In the genomic region with DNA sequence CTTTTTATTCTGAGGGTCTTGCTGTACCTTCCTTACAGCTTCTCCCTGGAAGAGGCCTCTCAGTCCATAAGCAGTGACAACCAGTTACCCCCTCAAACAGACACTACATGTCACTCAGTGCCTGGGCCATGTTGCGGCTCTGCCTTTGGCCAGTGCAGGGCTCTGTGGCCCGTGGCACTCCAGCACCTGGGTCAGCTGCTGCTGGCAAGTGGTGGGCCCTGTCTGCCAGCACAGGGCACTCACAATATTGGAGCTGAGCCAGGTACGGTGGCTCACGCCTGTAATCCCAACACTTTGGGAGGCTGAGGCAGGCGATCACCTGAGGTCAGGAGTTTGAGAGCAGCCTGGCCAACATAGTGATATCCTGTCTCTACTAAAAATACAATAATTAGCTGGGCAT, we compare ENCODE assay signal across 18 cellular contexts. TPM values are rescaled to one million over a fixed set of nuclear protein-coding genes. Genes with fewer than 3 reads are reported as not detected.
DNase-seq lines count a peak whose midpoint lies in the region; ATAC-seq, FAIRE-seq and TF ChIP-seq lines count a peak whose summit lies in the region.
"Had no signal": no experiment of that assay in that cellular context is flagged by ENCODE, and none has a peak within 500 bp of the region (broad histone marks: within the 10 kb centered on the region; RNA-seq: fewer than 3 reads in every experiment).

No MANE protein-coding gene starts in this region.

- H3K27me3 ChIP-seq in BLaER1 treated with 17β-estradiol and CSF1 and Interleukin-3, amounts not matched to agents 10 nM and 100 nM = no peaks in the 10 kb centered on the region
- H3K27me3 ChIP-seq in OCI-LY3 (ENCODE audit: low read depth, low read length) = no peaks in the 10 kb centered on the region

- DNase-seq in glutamatergic neuron (no peak), GM19239 (ENCODE audit: insufficient read length, low spot score) (no peak)
- DNase-seq: ACHN; AML-193; Calu3; CD4-positive, alpha-beta memory T cell; DMS79; HCEC 1CT; NCI-H1436; NCI-H2029 treated with DMSO at 0.1 percent for 48 hours had no signal

- FAIRE-seq in GM19239 (lab: Jason Lieb, UNC) = no peak
- FAIRE-seq: HTR-8/SVneo had no signal

- peak overlapping the region in 7 of 11 experiments; percentile 10 to 49 (median 19); a peak in 6 of 22 replicates for H3K4me2 ChIP-seq in BLaER1 treated with 17β-estradiol and CSF1 and Interleukin-3, amounts not matched to agents 10 nM and 100 nM
- H3K4me2 ChIP-seq in OCI-LY3 (ENCODE audit: low read length) = peak overlapping the region; percentile 65

- peaks cover 20 to 61% (median 45%) of the 10 kb centered on the region in 11 experiments; a peak in 20 of 22 replicates for H4K20me1 ChIP-seq in BLaER1 treated with 17β-estradiol and CSF1 and Interleukin-3, amounts not matched to agents 10 nM and 100 nM
- H4K20me1 ChIP-seq in OCI-LY3 (ENCODE audit: insufficient read depth, low read length) = peaks cover 21% of the 10 kb centered on the region

- no peak overlapping the region for H3K4me3 ChIP-seq in BLaER1 treated with 17β-estradiol and CSF1 and Interleukin-3, amounts not matched to agents 10 nM and 100 nM
- no peak overlapping the region for H3K4me3 ChIP-seq in OCI-LY3 (ENCODE audit: low read length)
- H3K4me3 ChIP-seq: SK-N-MC had no signal

- H3K9me3 ChIP-seq in BLaER1 treated with 17β-estradiol and CSF1 and Interleukin-3, amounts not matched to agents 10 nM and 100 nM (replicated peaks in 1 of 11) = peaks cover 0 to 17% (median 11%) of the 10 kb centered on the region in 11 experiments; a peak in 14 of 22 replicates
- H3K9me3 ChIP-seq in OCI-LY3 (ENCODE audit: insufficient read depth, low read length) = no peaks in the 10 kb centered on the region

- no peak for ATAC-seq in stimulated activated memory B cell treated with anti-CD40 and anti-IgM and Interleukin-4, amounts not matched to agents 10 μg/mL and 1 μg/mL and 100 μg/mL, for 72 hours
- ATAC-seq in HG02973 (IDR thresholded peaks at IDR 0.05; ENCODE audit: unreplicated experiment) = no peak
- ATAC-seq in GM21786 (IDR thresholded peaks at IDR 0.05; ENCODE audit: unreplicated experiment) = no peak

- H3K36me3 ChIP-seq in BLaER1 treated with 17β-estradiol and CSF1 and Interleukin-3, amounts not matched to agents 10 nM and 100 nM = peaks cover 78 to 100% (median 92%) of the 10 kb centered on the region in 11 experiments
- H3K36me3 ChIP-seq in OCI-LY3 (replicated peaks; ENCODE audit: low read depth, low read length) = peaks cover 24% of the 10 kb centered on the region

- peak overlapping the region in 3 of 11 experiments; percentile 1 to 23 (median 18); a peak in 1 of 22 replicates for H3K27ac ChIP-seq in BLaER1 treated with 17β-estradiol and CSF1 and Interleukin-3, amounts not matched to agents 10 nM and 100 nM
- no peak overlapping the region for H3K27ac ChIP-seq in OCI-LY3 (ENCODE audit: low read length)
- H3K27ac ChIP-seq: HL-60, SK-N-MC had no signal

- H3K4me1 ChIP-seq in BLaER1 treated with 17β-estradiol and CSF1 and Interleukin-3, amounts not matched to agents 10 nM and 100 nM = peaks cover 13 to 32% (median 17%) of the 10 kb centered on the region in 10 experiments; a peak in 19 of 20 replicates
- peaks cover 42% of the 10 kb centered on the region for H3K4me1 ChIP-seq in OCI-LY3 (ENCODE audit: low read length)

- peaks cover 26% of the 10 kb centered on the region for H3K36me3 Mint-ChIP-seq in glutamatergic neuron (ENCODE audit: unreplicated experiment)
- peaks cover 74% of the 10 kb centered on the region for H3K36me3 Mint-ChIP-seq in stimulated activated memory B cell treated with anti-CD40 and anti-IgM and Interleukin-4, amounts not matched to agents 10 μg/mL and 1 μg/mL and 100 μg/mL, for 72 hours

- H3K4me1 Mint-ChIP-seq in glutamatergic neuron (ENCODE audit: low read depth, unreplicated experiment) = peaks cover 23% of the 10 kb centered on the region
- peaks cover 65% of the 10 kb centered on the region for H3K4me1 Mint-ChIP-seq in stimulated activated memory B cell treated with anti-CD40 and anti-IgM and Interleukin-4, amounts not matched to agents 10 μg/mL and 1 μg/mL and 100 μg/mL, for 72 hours

- H3K27me3 Mint-ChIP-seq in glutamatergic neuron (ENCODE audit: unreplicated experiment) = peaks cover 1% of the 10 kb centered on the region
- H3K27me3 Mint-ChIP-seq in stimulated activated memory B cell treated with anti-CD40 and anti-IgM and Interleukin-4, amounts not matched to agents 10 μg/mL and 1 μg/mL and 100 μg/mL, for 72 hours = no peaks in the 10 kb centered on the region
- H3K27me3 Mint-ChIP-seq: CD4-positive, alpha-beta memory T cell had no signal

- H3K4me3 Mint-ChIP-seq in glutamatergic neuron (ENCODE audit: unreplicated experiment) = peak overlapping the region; percentile 39
- no peak overlapping the region for H3K4me3 Mint-ChIP-seq in stimulated activated memory B cell treated with anti-CD40 and anti-IgM and Interleukin-4, amounts not matched to agents 10 μg/mL and 1 μg/mL and 100 μg/mL, for 72 hours
- H3K4me3 Mint-ChIP-seq: CD4-positive, alpha-beta memory T cell had no signal

- H3K9ac ChIP-seq in BLaER1 treated with 17β-estradiol and CSF1 and Interleukin-3, amounts not matched to agents 10 nM and 100 nM = no peak overlapping the region
- H3K9ac ChIP-seq in OCI-LY3 (ENCODE audit: low read length) = 0 out of 2 replicates have a peak overlapping the region, but pooled peaks have one; percentile 6

- H2AFZ ChIP-seq in OCI-LY3 (ENCODE audit: low read depth, low read length) = no peak overlapping the region

- H3K9me3 Mint-ChIP-seq in glutamatergic neuron (ENCODE audit: unreplicated experiment) = peaks cover 2% of the 10 kb centered on the region
- peaks cover 2% of the 10 kb centered on the region for H3K9me3 Mint-ChIP-seq in stimulated activated memory B cell treated with anti-CD40 and anti-IgM and Interleukin-4, amounts not matched to agents 10 μg/mL and 1 μg/mL and 100 μg/mL, for 72 hours

- peak overlapping the region; percentile 15 for H3K27ac Mint-ChIP-seq in glutamatergic neuron (ENCODE audit: unreplicated experiment)
- peak overlapping the region; percentile 82 for H3K27ac Mint-ChIP-seq in stimulated activated memory B cell treated with anti-CD40 and anti-IgM and Interleukin-4, amounts not matched to agents 10 μg/mL and 1 μg/mL and 100 μg/mL, for 72 hours
- H3K27ac Mint-ChIP-seq: CD4-positive, alpha-beta memory T cell had no signal

- TF ChIP-seq CTCF in OCI-LY3 (IDR thresholded peaks at IDR 0.05; ENCODE audit: low read depth, low read length) (no peak), glutamatergic neuron (IDR thresholded peaks at IDR 0.05; ENCODE audit: partially characterized antibody, unreplicated experiment) (no peak)

- no peaks in the 10 kb centered on the region for H3K79me2 ChIP-seq in OCI-LY3 (ENCODE audit: low read length)

RNA-seq across cellular contexts. Expression of a gene that starts 24.2 kb away (rescaled TPM):
- 38.5 TPM for total RNA-seq in glutamatergic neuron (ENCODE audit: unreplicated experiment)
